In genomic region chrX:133639726-133640125, GRCh38 we compare ENCODE assay signal across 19 cellular contexts.
"Had no signal": no experiment of that assay in that cellular context is flagged by ENCODE, and none has a peak within 500 bp of the region (broad histone marks: within the 10 kb centered on the region; RNA-seq: fewer than 3 reads in every experiment).

No MANE protein-coding gene starts in this region.

- H3K4me3 ChIP-seq: breast epithelium, dorsolateral prefrontal cortex, esophagus muscularis mucosa, psoas muscle, right lobe of liver, upper lobe of left lung had no signal

- H3K36me3 Mint-ChIP-seq: activated naive CD8-positive, alpha-beta T cell treated with anti-CD3 and anti-CD28 coated beads for 36 hours; stimulated activated naive B cell treated with anti-CD40 and anti-IgM and Interleukin-4, amounts not matched to agents 10 μg/mL and 1 μg/mL and 100 μg/mL, for 72 hours had no signal

- H3K27ac Mint-ChIP-seq: activated CD4-positive, alpha-beta memory T cell treated with anti-CD3 and anti-CD28 coated beads, Interleukin-2, amount 10 ng/mL, durations not matched to agents 7 days and 5 days; activated naive CD8-positive, alpha-beta T cell treated with anti-CD3 and anti-CD28 coated beads for 36 hours; stimulated activated naive B cell treated with anti-CD40 and anti-IgM and Interleukin-4, amounts not matched to agents 10 μg/mL and 1 μg/mL and 100 μg/mL, for 72 hours; T-helper 2 cell treated with Interferon-gamma antibody and Interleukin-4, amounts not matched to agents 5 μg/mL and 100 μg/mL, for 36 hours had no signal

- H3K4me1 ChIP-seq: breast epithelium, right lobe of liver, upper lobe of left lung had no signal

- H3K9me3 Mint-ChIP-seq: activated CD4-positive, alpha-beta memory T cell treated with anti-CD3 and anti-CD28 coated beads, Interleukin-2, amount 10 ng/mL, durations not matched to agents 7 days and 5 days; activated naive CD8-positive, alpha-beta T cell treated with anti-CD3 and anti-CD28 coated beads for 36 hours; stimulated activated naive B cell treated with anti-CD40 and anti-IgM and Interleukin-4, amounts not matched to agents 10 μg/mL and 1 μg/mL and 100 μg/mL, for 72 hours; T-helper 2 cell treated with Interferon-gamma antibody and Interleukin-4, amounts not matched to agents 5 μg/mL and 100 μg/mL, for 36 hours had no signal

- H3K36me3 ChIP-seq: breast epithelium, esophagus muscularis mucosa, neutrophil, right lobe of liver, upper lobe of left lung had no signal

- FAIRE-seq: endometrium had no signal

- H3K4me1 Mint-ChIP-seq: activated CD4-positive, alpha-beta memory T cell treated with anti-CD3 and anti-CD28 coated beads, Interleukin-2, amount 10 ng/mL, durations not matched to agents 7 days and 5 days; activated naive CD8-positive, alpha-beta T cell treated with anti-CD3 and anti-CD28 coated beads for 36 hours; stimulated activated naive B cell treated with anti-CD40 and anti-IgM and Interleukin-4, amounts not matched to agents 10 μg/mL and 1 μg/mL and 100 μg/mL, for 72 hours had no signal

- H3K9me3 ChIP-seq: breast epithelium, esophagus muscularis mucosa, neutrophil, psoas muscle, right lobe of liver, upper lobe of left lung had no signal

- H3K4me3 Mint-ChIP-seq: activated CD4-positive, alpha-beta memory T cell treated with anti-CD3 and anti-CD28 coated beads, Interleukin-2, amount 10 ng/mL, durations not matched to agents 7 days and 5 days; activated naive CD8-positive, alpha-beta T cell treated with anti-CD3 and anti-CD28 coated beads for 36 hours; stimulated activated naive B cell treated with anti-CD40 and anti-IgM and Interleukin-4, amounts not matched to agents 10 μg/mL and 1 μg/mL and 100 μg/mL, for 72 hours; T-helper 2 cell treated with Interferon-gamma antibody and Interleukin-4, amounts not matched to agents 5 μg/mL and 100 μg/mL, for 36 hours had no signal

- ATAC-seq: right lobe of liver; stimulated activated naive B cell treated with anti-CD40 and anti-IgM and Interleukin-4, amounts not matched to agents 10 μg/mL and 1 μg/mL and 100 μg/mL, for 72 hours had no signal

- H3K27ac ChIP-seq: breast epithelium, dorsolateral prefrontal cortex, esophagus muscularis mucosa, neutrophil, psoas muscle, right lobe of liver, upper lobe of left lung had no signal

- DNase-seq: activated CD4-positive, alpha-beta memory T cell treated with anti-CD3 and anti-CD28 coated beads, Interleukin-2, amount 10 ng/mL, durations not matched to agents 7 days and 5 days; activated CD4-positive, alpha-beta T cell treated with anti-CD3 and anti-CD28 coated beads for 1 hour; activated gamma-delta T cell; activated naive CD8-positive, alpha-beta T cell treated with anti-CD3 and anti-CD28 coated beads for 36 hours; activated T-cell treated with anti-CD3 and anti-CD28 coated beads, Interleukin-2, amount 50 U/mL, for 48 hours; dorsolateral prefrontal cortex; midbrain; psoas muscle; right lobe of liver; stimulated activated CD4-positive, alpha-beta T cell treated with anti-CD3 and anti-CD28 coated beads, Interleukin-2, amount 100 ng/mL, for 24 hours; stimulated activated naive B cell treated with anti-CD40 and anti-IgM and Interleukin-4, amounts not matched to agents 10 μg/mL and 1 μg/mL and 100 μg/mL, for 72 hours; substantia nigra; SW 1271 had no signal

- H3K27me3 Mint-ChIP-seq: activated CD4-positive, alpha-beta memory T cell treated with anti-CD3 and anti-CD28 coated beads, Interleukin-2, amount 10 ng/mL, durations not matched to agents 7 days and 5 days; activated naive CD8-positive, alpha-beta T cell treated with anti-CD3 and anti-CD28 coated beads for 36 hours had no signal

- H3K27me3 ChIP-seq: esophagus muscularis mucosa, neutrophil, right lobe of liver, upper lobe of left lung had no signal
